ENCODE assay signal across 32 cellular contexts in genomic region chr2:190336420-190336819, GRCh38.
"Had no signal": no experiment of that assay in that cellular context is flagged by ENCODE, and none has a peak within 500 bp of the region (broad histone marks: within the 10 kb centered on the region; RNA-seq: fewer than 3 reads in every experiment).

No MANE protein-coding gene starts in this region.

- H3K36me3 ChIP-seq: adrenal gland, ascending aorta, brain microvascular endothelial cell, breast epithelium, cardiac muscle cell had no signal

- H3K4me1 ChIP-seq: breast epithelium had no signal

- H3K9me3 ChIP-seq: adrenal gland, ascending aorta, body of pancreas, breast epithelium had no signal

- FAIRE-seq: astrocyte, bronchial epithelial cell had no signal

- H3K27me3 ChIP-seq: adrenal gland, ascending aorta, body of pancreas, brain microvascular endothelial cell, breast epithelium, cardiac muscle cell had no signal

- H3K27ac ChIP-seq: adrenal gland, ascending aorta, brain microvascular endothelial cell, breast epithelium, cardiac muscle cell had no signal

- H3K4me3 ChIP-seq: adrenal gland, ascending aorta, body of pancreas, breast epithelium, cardiac muscle cell had no signal

- DNase-seq: activated effector memory CD4-positive, alpha-beta T cell treated with anti-CD3 and anti-CD28 coated beads, Interleukin-2, amount 50 U/mL, for 16 hours; activated effector memory CD4-positive, alpha-beta T cell treated with Interleukin-2 at 50 U/mL for 16 hours; activated gamma-delta T cell; activated gamma-delta T cell treated with Interleukin-2 at 50 U/mL for 16 hours; activated naive CD4-positive, alpha-beta T cell; activated naive CD4-positive, alpha-beta T cell treated with anti-CD3 and anti-CD28 coated beads for 36 hours; activated naive CD4-positive, alpha-beta T cell treated with anti-CD3 and anti-CD28 coated beads, Interleukin-2, amount 10 ng/mL, durations not matched to agents 7 days and 5 days; activated naive CD4-positive, alpha-beta T cell treated with anti-CD3 and anti-CD28 coated beads, Interleukin-2, amount 50 U/mL, for 16 hours; activated naive CD4-positive, alpha-beta T cell treated with Interleukin-2 at 50 U/mL for 16 hours; activated naive CD8-positive, alpha-beta T cell treated with anti-CD3 and anti-CD28 coated beads for 36 hours; activated naive CD8-positive, alpha-beta T cell treated with anti-CD3 and anti-CD28 coated beads, Interleukin-2, amount 10 ng/mL, durations not matched to agents 7 days and 5 days; activated naive CD8-positive, alpha-beta T cell treated with anti-CD3 and anti-CD28 coated beads, Interleukin-2, amount 50 U/mL, for 24 hours; activated T-cell treated with anti-CD3 and anti-CD28 coated beads, Interleukin-2, amount 50 U/mL, for 4 hours; activated T-cell treated with anti-CD3 and anti-CD28 coated beads, Interleukin-2, amount 50 U/mL, for 48 hours; activated T-cell treated with anti-CD3 and anti-CD28 coated beads, Interleukin-2, amount 50 U/mL, for 72 hours; adrenal gland; amniotic stem cell; amygdala; anterior cingulate cortex; aorta; body of pancreas; brain microvascular endothelial cell; caudate nucleus; central memory CD4-positive, alpha-beta T cell; cerebellar nuclear complex had no signal

- ATAC-seq: activated naive CD4-positive, alpha-beta T cell treated with anti-CD3 and anti-CD28 coated beads, Interleukin-2, amount 50 U/mL, for 72 hours; activated naive CD8-positive, alpha-beta T cell treated with anti-CD3 and anti-CD28 coated beads, Interleukin-2, amount 50 U/mL, for 24 hours; activated T-cell treated with anti-CD3 and anti-CD28 coated beads, Interleukin-2, amount 50 U/mL, for 4 hours; activated T-cell treated with anti-CD3 and anti-CD28 coated beads, Interleukin-2, amount 50 U/mL, for 72 hours; activated T-helper 17 cell treated with anti-CD3 and anti-CD28 coated beads, Interleukin-2, amount 50 U/mL, for 72 hours; body of pancreas had no signal
